In genomic region chr12:57941165-57941894, GRCh38 we compare ENCODE assay signal across 8 cellular contexts. TPM values are rescaled to one million over a fixed set of nuclear protein-coding genes. Genes with fewer than 3 reads are reported as not detected.
DNase-seq lines count a peak whose midpoint lies in the region; ATAC-seq and TF ChIP-seq lines count a peak whose summit lies in the region.

Gene ATP23, plus strand, starts transcription at chr12:57941567. Its CDS starts 135 bp downstream, at chr12:57941702.

- no peaks in the 10 kb centered on the region for H3K36me3 ChIP-seq in KMS-11 (ENCODE audit: insufficient read depth)
- no peaks in the 10 kb centered on the region; the same call in 1 of the 2 replicates for H3K36me3 ChIP-seq in Panc1 (ENCODE audit: control insufficient read depth, insufficient read depth, low read length)
- H3K36me3 ChIP-seq in esophagus muscularis mucosa: peaks cover 0 to 3% (median 0%) of the 10 kb centered on the region in 4 donors

- H3K9me3 ChIP-seq in Panc1 (ENCODE audit: control insufficient read depth, insufficient read depth, low read depth, low read length): no peaks in the 10 kb centered on the region
- H3K9me3 ChIP-seq in esophagus muscularis mucosa: no peaks in the 10 kb centered on the region

- H3K27ac ChIP-seq in KMS-11 (peak within 1 kb of the TSS; percentile 70), Panc1 (ENCODE audit: low read length) (peak within 1 kb of the TSS; percentile 78), esophagus muscularis mucosa (replicated peaks in 1 of 4) (peak within 1 kb of the TSS; percentile 85 to 91 (median 88))

- H3K9ac ChIP-seq in KMS-11: peak within 1 kb of the TSS; percentile 65

- H3K79me2 ChIP-seq in KMS-11 (ENCODE audit: insufficient read depth, low read depth): peaks cover 5% of the 10 kb centered on the region; the same call in 1 of the 2 replicates

- H3K4me1 ChIP-seq in KMS-11 (ENCODE audit: low read depth, poor library complexity, severe bottlenecking) (peaks cover 60% of the 10 kb centered on the region), Panc1 (ENCODE audit: control insufficient read depth, insufficient read depth, low read length) (peaks cover 10% of the 10 kb centered on the region), esophagus muscularis mucosa (peaks cover 16 to 24% (median 20%) of the 10 kb centered on the region in 4 donors)

- intact Hi-C loops in Panc1 (cut with micrococcal nuclease; ENCODE audit: unreplicated experiment) (no loop called here), esophagus muscularis mucosa (cut with DNase I) (no loop called here)

- peak within 1 kb of the TSS; percentile 70 for H2AFZ ChIP-seq in KMS-11 (ENCODE audit: low read depth)

- WGBS in esophagus muscularis mucosa: 0% methylated on average over 18 of the region's 55 CpGs

- ATAC-seq in GM21786 (IDR thresholded peaks at IDR 0.05; ENCODE audit: unreplicated experiment) (peak; percentile 84), Panc1 (peak; percentile 95)

- H3K27me3 ChIP-seq in KMS-11 (ENCODE audit: insufficient read depth, low read depth) (no peaks in the 10 kb centered on the region), Panc1 (ENCODE audit: control insufficient read depth, insufficient read depth, low read length) (no peaks in the 10 kb centered on the region), esophagus muscularis mucosa (no peaks in the 10 kb centered on the region)

- H4K20me1 ChIP-seq in KMS-11 (ENCODE audit: insufficient read depth): no peaks in the 10 kb centered on the region

- DNase-seq in DMS79 (lab: John Stamatoyannopoulos, UW) (peak; percentile 77), Panc1 (ENCODE audit: low read depth, low spot score) (peak; percentile 47), esophagus muscularis mucosa (ENCODE audit: extremely low spot score) (peak; percentile 97), myocyte (ENCODE audit: low read depth) (peak; percentile 85)
- peak; percentile 90 to 92 for DNase-seq in activated T-cell treated with anti-CD3 and anti-CD28 coated beads, Interleukin-2, amount 50 U/mL, for 48 hours
- DNase-seq in stimulated activated CD8-positive, alpha-beta memory T cell treated with anti-CD3 and anti-CD28 coated beads, Interleukin-7, amount 100 ng/mL, for 4 hours (ENCODE audit: low read depth in 2 of 2): peak; percentile 80 to 83

- BruUV-seq in Panc1 (replicated peaks; lab: Mats Ljungman, UMichigan): no TSS peak

- H3K4me3 ChIP-seq in KMS-11 (IDR thresholded peaks at IDR 0.05; ENCODE audit: insufficient read depth, low read depth, low read length) (peak within 1 kb of the TSS; percentile 59), Panc1 (ENCODE audit: low read depth in 2 of 2, low read length in 2 of 2) (peak within 1 kb of the TSS; percentile 64 to 68), esophagus muscularis mucosa (peak within 1 kb of the TSS; percentile 60 to 76 (median 70))

- CTCF ChIA-PET in Panc1 (lab: Charles Lee): interaction anchor here (0.7 kb wide), 1 partner anchor 138 kb away, joined by 3 read pairs; no protein-coding TSS in a partner anchor

- no peak for TF ChIP-seq EP300 in esophagus muscularis mucosa (IDR thresholded peaks at IDR 0.05)

- peak within 1 kb of the TSS; percentile 92 for H3K4me2 ChIP-seq in KMS-11

- POLR2A ChIA-PET in Panc1 (lab: Charles Lee): interaction anchor here (0.7 kb wide), 3 partner anchors 90 to 116 kb away, joined by 3 to 4 read pairs (median 3); no protein-coding TSS in a partner anchor

- in situ Hi-C loops in Panc1 (cut with HindIII; ENCODE audit: low pct_unique_long_range_greater_than_20kb, low sequenced_read_pairs): no loop called here

- TF ChIP-seq CTCF in KMS-11 (conservative IDR thresholded peaks at IDR 0.05; ENCODE audit: low read depth, low read length): no peak
- no peak for TF ChIP-seq CTCF in Panc1 (IDR thresholded peaks at IDR 0.05)
- no peak for TF ChIP-seq CTCF in esophagus muscularis mucosa (IDR thresholded peaks at IDR 0.05)

- peak; percentile 39 for TF ChIP-seq POLR2A in esophagus muscularis mucosa (IDR thresholded peaks at IDR 0.05; ENCODE audit: low read depth)

RNA-seq across cellular contexts. Expression of gene ATP23, which starts in this region (rescaled TPM):
- total RNA-seq in Panc1 (2021; ENCODE audit: unreplicated experiment) (10.3 TPM), esophagus muscularis mucosa (10 to 100 TPM; 10.3 to 17.9 (median 14.8) TPM), myocyte (4.1 and 7.0 TPM in 2 replicates)
- 10.2 TPM for polyA plus RNA-seq in Panc1 (2012; ENCODE audit: insufficient read length)
- polyA plus RNA-seq in myocyte (2012): 3.4 TPM

Comparison
In these comparisons a context has a peak if more than half of its experiments do, and no peak if none do; other contexts are left out.
1. Peak in every context shown above with its lines: DNase-seq, ATAC-seq, H3K4me3 ChIP-seq and H3K27ac ChIP-seq.
2. DNase-seq: peak in every context shown above with its lines; median percentile 97 in esophagus muscularis mucosa; 91 in activated T-cell treated with anti-CD3 and anti-CD28 coated beads, Interleukin-2, amount 50 U/mL, for 48 hours; 85 in myocyte; 82 in stimulated activated CD8-positive, alpha-beta memory T cell treated with anti-CD3 and anti-CD28 coated beads, Interleukin-7, amount 100 ng/mL, for 4 hours; 77 in DMS79; 47 in Panc1.